In the genomic region with DNA sequence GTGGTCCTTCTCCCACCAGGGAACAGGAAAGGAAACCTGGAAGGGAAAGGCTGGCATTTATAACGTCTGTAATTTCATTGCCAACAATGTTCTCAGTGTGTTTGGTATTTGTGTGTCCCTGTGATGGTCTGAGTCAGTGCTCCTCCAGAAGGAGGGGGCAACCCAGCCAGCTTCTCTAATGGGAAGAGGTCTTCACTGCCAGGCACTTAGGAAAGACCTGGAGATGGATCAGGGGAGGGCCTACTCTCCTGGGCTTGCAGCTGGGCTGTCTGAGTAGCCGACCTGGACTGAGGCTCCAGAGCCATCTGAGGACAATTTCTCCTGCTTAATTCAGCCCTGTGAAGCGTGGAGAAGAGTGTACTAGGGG, we compare ENCODE assay signal across 2 cellular contexts.
TF ChIP-seq lines count a peak whose summit lies in the region.

No MANE protein-coding gene starts in this region.

TF ChIP-seq in SK-N-SH treated with all-trans-retinoic acid at 6 μM for 48 hours, 23 proteins besides CTCF, POLR2A, EP300 and RAD21:
- TF ChIP-seq OSR1 (CRISPR knock-in tag; IDR thresholded peaks at IDR 0.05) = no peak

TF ChIP-seq in HepG2, 621 proteins besides CTCF, POLR2A, EP300 and RAD21:
- TF ChIP-seq RAD51 (IDR thresholded peaks at IDR 0.05; ENCODE audit: borderline replicate concordance) (no peak), SMAD9 (CRISPR knock-in tag; IDR thresholded peaks at IDR 0.05) (no peak), FOXM1 (CRISPR knock-in tag; IDR thresholded peaks at IDR 0.05) (no peak), HMGA1 (CRISPR knock-in tag; conservative IDR thresholded peaks at IDR 0.05) (no peak), SMARCC2 (IDR thresholded peaks at IDR 0.05) (no peak), RCOR2 (CRISPR knock-in tag; IDR thresholded peaks at IDR 0.05) (no peak), SATB2 (CRISPR knock-in tag; IDR thresholded peaks at IDR 0.05) (no peak), ZNF550 (CRISPR knock-in tag; IDR thresholded peaks at IDR 0.05; ENCODE audit: borderline replicate concordance) (no peak), ZZZ3 (CRISPR knock-in tag; IDR thresholded peaks at IDR 0.05; ENCODE audit: borderline replicate concordance) (no peak)
- TF ChIP-seq, protein P1, sequence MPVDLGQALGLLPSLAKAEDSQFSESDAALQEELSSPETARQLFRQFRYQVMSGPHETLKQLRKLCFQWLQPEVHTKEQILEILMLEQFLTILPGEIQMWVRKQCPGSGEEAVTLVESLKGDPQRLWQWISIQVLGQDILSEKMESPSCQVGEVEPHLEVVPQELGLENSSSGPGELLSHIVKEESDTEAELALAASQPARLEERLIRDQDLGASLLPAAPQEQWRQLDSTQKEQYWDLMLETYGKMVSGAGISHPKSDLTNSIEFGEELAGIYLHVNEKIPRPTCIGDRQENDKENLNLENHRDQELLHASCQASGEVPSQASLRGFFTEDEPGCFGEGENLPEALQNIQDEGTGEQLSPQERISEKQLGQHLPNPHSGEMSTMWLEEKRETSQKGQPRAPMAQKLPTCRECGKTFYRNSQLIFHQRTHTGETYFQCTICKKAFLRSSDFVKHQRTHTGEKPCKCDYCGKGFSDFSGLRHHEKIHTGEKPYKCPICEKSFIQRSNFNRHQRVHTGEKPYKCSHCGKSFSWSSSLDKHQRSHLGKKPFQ (CRISPR knock-in tag; IDR thresholded peaks at IDR 0.05; ENCODE audit: insufficient replicate concordance) = no peak
- TF ChIP-seq, protein P2, sequence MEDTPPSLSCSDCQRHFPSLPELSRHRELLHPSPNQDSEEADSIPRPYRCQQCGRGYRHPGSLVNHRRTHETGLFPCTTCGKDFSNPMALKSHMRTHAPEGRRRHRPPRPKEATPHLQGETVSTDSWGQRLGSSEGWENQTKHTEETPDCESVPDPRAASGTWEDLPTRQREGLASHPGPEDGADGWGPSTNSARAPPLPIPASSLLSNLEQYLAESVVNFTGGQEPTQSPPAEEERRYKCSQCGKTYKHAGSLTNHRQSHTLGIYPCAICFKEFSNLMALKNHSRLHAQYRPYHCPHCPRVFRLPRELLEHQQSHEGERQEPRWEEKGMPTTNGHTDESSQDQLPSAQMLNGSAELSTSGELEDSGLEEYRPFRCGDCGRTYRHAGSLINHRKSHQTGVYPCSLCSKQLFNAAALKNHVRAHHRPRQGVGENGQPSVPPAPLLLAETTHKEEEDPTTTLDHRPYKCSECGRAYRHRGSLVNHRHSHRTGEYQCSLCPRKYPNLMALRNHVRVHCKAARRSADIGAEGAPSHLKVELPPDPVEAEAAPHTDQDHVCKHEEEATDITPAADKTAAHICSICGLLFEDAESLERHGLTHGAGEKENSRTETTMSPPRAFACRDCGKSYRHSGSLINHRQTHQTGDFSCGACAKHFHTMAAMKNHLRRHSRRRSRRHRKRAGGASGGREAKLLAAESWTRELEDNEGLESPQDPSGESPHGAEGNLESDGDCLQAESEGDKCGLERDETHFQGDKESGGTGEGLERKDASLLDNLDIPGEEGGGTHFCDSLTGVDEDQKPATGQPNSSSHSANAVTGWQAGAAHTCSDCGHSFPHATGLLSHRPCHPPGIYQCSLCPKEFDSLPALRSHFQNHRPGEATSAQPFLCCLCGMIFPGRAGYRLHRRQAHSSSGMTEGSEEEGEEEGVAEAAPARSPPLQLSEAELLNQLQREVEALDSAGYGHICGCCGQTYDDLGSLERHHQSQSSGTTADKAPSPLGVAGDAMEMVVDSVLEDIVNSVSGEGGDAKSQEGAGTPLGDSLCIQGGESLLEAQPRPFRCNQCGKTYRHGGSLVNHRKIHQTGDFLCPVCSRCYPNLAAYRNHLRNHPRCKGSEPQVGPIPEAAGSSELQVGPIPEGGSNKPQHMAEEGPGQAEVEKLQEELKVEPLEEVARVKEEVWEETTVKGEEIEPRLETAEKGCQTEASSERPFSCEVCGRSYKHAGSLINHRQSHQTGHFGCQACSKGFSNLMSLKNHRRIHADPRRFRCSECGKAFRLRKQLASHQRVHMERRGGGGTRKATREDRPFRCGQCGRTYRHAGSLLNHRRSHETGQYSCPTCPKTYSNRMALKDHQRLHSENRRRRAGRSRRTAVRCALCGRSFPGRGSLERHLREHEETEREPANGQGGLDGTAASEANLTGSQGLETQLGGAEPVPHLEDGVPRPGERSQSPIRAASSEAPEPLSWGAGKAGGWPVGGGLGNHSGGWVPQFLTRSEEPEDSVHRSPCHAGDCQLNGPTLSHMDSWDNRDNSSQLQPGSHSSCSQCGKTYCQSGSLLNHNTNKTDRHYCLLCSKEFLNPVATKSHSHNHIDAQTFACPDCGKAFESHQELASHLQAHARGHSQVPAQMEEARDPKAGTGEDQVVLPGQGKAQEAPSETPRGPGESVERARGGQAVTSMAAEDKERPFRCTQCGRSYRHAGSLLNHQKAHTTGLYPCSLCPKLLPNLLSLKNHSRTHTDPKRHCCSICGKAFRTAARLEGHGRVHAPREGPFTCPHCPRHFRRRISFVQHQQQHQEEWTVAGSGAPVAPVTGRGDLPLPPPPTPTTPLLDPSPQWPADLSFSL (CRISPR knock-in tag; IDR thresholded peaks at IDR 0.05) = no peak
